Comparison of ENCODE assay signal across 1 cellular context in genomic region chr16:68237243-68238028, GRCh38.
A peak's percentile ranks its signal among the peaks of the same experiment; 100 is the strongest.
TF ChIP-seq lines count a peak whose summit lies in the region.

No MANE protein-coding gene starts in this region.

TF ChIP-seq in HepG2, 621 proteins besides CTCF, POLR2A, EP300 and RAD21 (continued from another document and continues in another):
- TF ChIP-seq ATF6 (CRISPR knock-in tag; conservative IDR thresholded peaks at IDR 0.05) = peak; percentile 32; the same call in 1 of the 2 replicates
- TF ChIP-seq ZNF703 (CRISPR knock-in tag; IDR thresholded peaks at IDR 0.05; ENCODE audit: borderline replicate concordance) = peak; percentile 37; the same call in 1 of the 2 replicates
- no peak for TF ChIP-seq HDAC6 (IDR thresholded peaks at IDR 0.05; ENCODE audit: low read depth, low read length)
- TF ChIP-seq DMTF1 (CRISPR knock-in tag; IDR thresholded peaks at IDR 0.05) = no peak
- TF ChIP-seq ZNF207 (IDR thresholded peaks at IDR 0.05; ENCODE audit: borderline replicate concordance) = no peak
- TF ChIP-seq ZNF646 (CRISPR knock-in tag; IDR thresholded peaks at IDR 0.05) = no peak
- TF ChIP-seq PPARG (CRISPR knock-in tag; conservative IDR thresholded peaks at IDR 0.05) = peak; percentile 62; the same call in 1 of the 2 replicates
- no peak for TF ChIP-seq SCMH1 (CRISPR knock-in tag; IDR thresholded peaks at IDR 0.05; ENCODE audit: borderline replicate concordance)
- TF ChIP-seq MIER3 (CRISPR knock-in tag; IDR thresholded peaks at IDR 0.05; ENCODE audit: borderline replicate concordance) = peak; percentile 46; the same call in 1 of the 2 replicates
- no peak for TF ChIP-seq SNAPC5 (CRISPR knock-in tag; IDR thresholded peaks at IDR 0.05; ENCODE audit: borderline replicate concordance)
- no peak for TF ChIP-seq ZKSCAN1 (IDR thresholded peaks at IDR 0.05; ENCODE audit: low read length)
- TF ChIP-seq ZNF768 (CRISPR knock-in tag; IDR thresholded peaks at IDR 0.05) = peak; percentile 70; the same call in 1 of the 2 replicates
- TF ChIP-seq PLSCR1 (CRISPR knock-in tag; IDR thresholded peaks at IDR 0.05; ENCODE audit: borderline replicate concordance) = no peak
- TF ChIP-seq NFYB (CRISPR knock-in tag; IDR thresholded peaks at IDR 0.05) = peak; percentile 78
- TF ChIP-seq HNRNPLL (IDR thresholded peaks at IDR 0.05; ENCODE audit: low read depth, low read length, poor library complexity, severe bottlenecking) = peak; percentile 89
- TF ChIP-seq RXRB (CRISPR knock-in tag; IDR thresholded peaks at IDR 0.05; ENCODE audit: borderline replicate concordance) = peak; percentile 79
- no peak for TF ChIP-seq RAD51 (IDR thresholded peaks at IDR 0.05; ENCODE audit: borderline replicate concordance)
- TF ChIP-seq ZNF629 (CRISPR knock-in tag; conservative IDR thresholded peaks at IDR 0.05) = 0 out of 2 replicates have a peak, but pooled peaks have one; percentile 18
- TF ChIP-seq CREBL2 (CRISPR knock-in tag; IDR thresholded peaks at IDR 0.05; ENCODE audit: borderline replicate concordance) = no peak; the same call in 1 of the 2 replicates
- 0 out of 2 replicates have a peak, but pooled peaks have one; percentile 66 for TF ChIP-seq ZNF670 (CRISPR knock-in tag; IDR thresholded peaks at IDR 0.05; ENCODE audit: borderline replicate concordance)
- TF ChIP-seq BCLAF1 (IDR thresholded peaks at IDR 0.05) = no peak
- TF ChIP-seq SOX5 (CRISPR knock-in tag; IDR thresholded peaks at IDR 0.05; ENCODE audit: borderline replicate concordance) = peak; percentile 88; the same call in 1 of the 2 replicates
- no peak for TF ChIP-seq ZNF296 (CRISPR knock-in tag; conservative IDR thresholded peaks at IDR 0.05)
- peak; percentile 40; the same call in 1 of the 2 replicates for TF ChIP-seq HNF4G (IDR thresholded peaks at IDR 0.05; ENCODE audit: borderline replicate concordance, low read depth, low read length)
- peak; percentile 41; the same call in 1 of the 2 replicates for TF ChIP-seq HNF4G (CRISPR knock-in tag; IDR thresholded peaks at IDR 0.05; ENCODE audit: borderline replicate concordance, low read depth)
- TF ChIP-seq E2F2 (CRISPR knock-in tag; IDR thresholded peaks at IDR 0.05; ENCODE audit: borderline replicate concordance) = 0 out of 2 replicates have a peak, but pooled peaks have one; percentile 81
- no peak for TF ChIP-seq ZNF569 (CRISPR knock-in tag; IDR thresholded peaks at IDR 0.05; ENCODE audit: borderline replicate concordance)
- no peak for TF ChIP-seq HOMEZ (CRISPR knock-in tag; IDR thresholded peaks at IDR 0.05; ENCODE audit: low read depth)
- TF ChIP-seq MAF1 (CRISPR knock-in tag; IDR thresholded peaks at IDR 0.05; ENCODE audit: borderline replicate concordance) = peak; percentile 72; the same call in 1 of the 2 replicates
- no peak for TF ChIP-seq ZNF496 (CRISPR knock-in tag; IDR thresholded peaks at IDR 0.05; ENCODE audit: insufficient replicate concordance)
- peak; percentile 76; the same call in 1 of the 2 replicates for TF ChIP-seq ZBED4 (CRISPR knock-in tag; IDR thresholded peaks at IDR 0.05; ENCODE audit: borderline replicate concordance)
- peak; percentile 40; the same call in 1 of the 2 replicates for TF ChIP-seq ELF4 (CRISPR knock-in tag; IDR thresholded peaks at IDR 0.05; ENCODE audit: borderline replicate concordance)
- TF ChIP-seq SP4 (CRISPR knock-in tag; IDR thresholded peaks at IDR 0.05) = peak; percentile 99
- TF ChIP-seq TARDBP (CRISPR knock-in tag; IDR thresholded peaks at IDR 0.05) = peak; percentile 87
